In genomic region chr20:53666144-53666543, GRCh38 we compare ENCODE assay signal across 20 cellular contexts.
DNase-seq lines count a peak whose midpoint lies in the region; ATAC-seq, FAIRE-seq and TF ChIP-seq lines count a peak whose summit lies in the region.
"Had no signal": no experiment of that assay in that cellular context is flagged by ENCODE, and none has a peak within 500 bp of the region (broad histone marks: within the 10 kb centered on the region; RNA-seq: fewer than 3 reads in every experiment).

No MANE protein-coding gene starts in this region.

- no peak overlapping the region for H2BK20ac ChIP-seq in IMR-90 (ENCODE audit: low read depth, low read length)

- H3K9me3 ChIP-seq in Caco-2 (no peaks in the 10 kb centered on the region), IMR-90 (ENCODE audit: control insufficient read depth, insufficient read depth, low read length) (no peaks in the 10 kb centered on the region), K562 (replicated peaks; ENCODE audit: control insufficient read depth, insufficient read depth, low read depth, low read length) (no peaks in the 10 kb centered on the region)
- H3K9me3 ChIP-seq: HAP-1 had no signal

- WGBS in IMR-90 (ENCODE audit: extremely low coverage in 2 of 2, insufficient read length in 1 of 2), 2 experiments = 100% methylated on average over 2 of the region's 6 CpGs; no CpG with 5 or more reads in 1 of the 2 experiments
- WGBS in K562 (ENCODE audit: insufficient coverage, low coverage, missing lambda C conversion rate) = 81% methylated on average over 5 of the region's 6 CpGs

- CTCF ChIA-PET in Caco-2 (lab: Charles Lee) (no interaction called here), IMR-90 (lab: Yijun Ruan, JAX) (no interaction called here), K562 (lab: Yijun Ruan, JAX; ENCODE audit: low intra/inter-chr PET ratio) (no interaction called here)

- H3K4me3 ChIP-seq in Caco-2 (ENCODE audit: low read depth, low read length) (no peak overlapping the region), IMR-90 (ENCODE audit: insufficient read depth, low read depth, low read length) (no peak overlapping the region), K562 (no peak overlapping the region), foreskin fibroblast (ENCODE audit: low read depth in 1 of 2, low read length in 2 of 2) (no peak overlapping the region)
- H3K4me3 ChIP-seq: HAP-1 had no signal

- H3K4me1 Mint-ChIP-seq in Caco-2 (ENCODE audit: low read depth, unreplicated experiment) = peaks cover 16% of the 10 kb centered on the region

- intact Hi-C loops in Caco-2 (cut with micrococcal nuclease; ENCODE audit: unreplicated experiment) (no loop called here), IMR-90 (cut with micrococcal nuclease) (no loop called here), K562 (cut with micrococcal nuclease) (no loop called here)

- no TSS peak for BruUV-seq in Caco-2 (replicated peaks; lab: Mats Ljungman, UMichigan)
- BruUV-seq in IMR-90 (replicated peaks; lab: Mats Ljungman, UMichigan) = no TSS peak
- BruUV-seq in K562 (replicated peaks; lab: Mats Ljungman, UMichigan) = no TSS peak

- H3K4me1 ChIP-seq in Caco-2 (peaks cover 6% of the 10 kb centered on the region; the same call in 1 of the 2 replicates), IMR-90 (ENCODE audit: control insufficient read depth, insufficient read depth, low read length) (peaks cover 4% of the 10 kb centered on the region), K562 (replicated peaks in 1 of 2; ENCODE audit: control insufficient read depth in 2 of 2, insufficient read depth in 2 of 2, low read length in 2 of 2) (no peaks in the 10 kb centered on the region; a peak in 1 of 5 replicates)

- H3K79me2 ChIP-seq in K562 (ENCODE audit: control insufficient read depth, insufficient read depth, low read length) = no peaks in the 10 kb centered on the region

- no peak for TF ChIP-seq POLR2A in IMR-90 (IDR thresholded peaks at IDR 0.05; ENCODE audit: low read depth, low read length)
- TF ChIP-seq POLR2A in K562 (conservative IDR thresholded peaks at IDR 0.05) = no peak

- H3K27me3 Mint-ChIP-seq in Caco-2 (ENCODE audit: insufficient read depth, unreplicated experiment) = no peaks in the 10 kb centered on the region
- H3K27me3 Mint-ChIP-seq: B cell; CD4-positive, alpha-beta T cell had no signal

- H4K8ac ChIP-seq in IMR-90 (ENCODE audit: low read depth in 2 of 2, low read length in 2 of 2) = no peak overlapping the region

- H3K14ac ChIP-seq in IMR-90 (replicated peaks; ENCODE audit: low read depth, low read length) = no peak overlapping the region

- no peak overlapping the region for H2BK5ac ChIP-seq in IMR-90 (ENCODE audit: low read depth, low read length, poor library complexity, severe bottlenecking)

- no peak overlapping the region for H2BK15ac ChIP-seq in IMR-90 (ENCODE audit: low read depth, low read length)

- no peak overlapping the region for H3K18ac ChIP-seq in IMR-90 (ENCODE audit: low read depth, low read length)

- ATAC-seq in IMR-90 (ENCODE audit: low read depth) (no peak), K562 (no peak), HG02678 (IDR thresholded peaks at IDR 0.05; ENCODE audit: unreplicated experiment) (no peak), HG03039 (IDR thresholded peaks at IDR 0.05; ENCODE audit: unreplicated experiment) (no peak)

- H3K4me2 ChIP-seq in IMR-90 (ENCODE audit: low read depth, low read length) (no peak overlapping the region), K562 (ENCODE audit: insufficient read depth, low read length) (no peak overlapping the region)

- H4K20me1 ChIP-seq in IMR-90 (ENCODE audit: insufficient read depth, low read length) (no peaks in the 10 kb centered on the region), K562 (replicated peaks; ENCODE audit: control insufficient read depth, insufficient read depth, low read length) (no peaks in the 10 kb centered on the region)

- TF ChIP-seq EP300 in K562 (IDR thresholded peaks at IDR 0.05; ENCODE audit: low read length) = no peak

- H3K27me3 ChIP-seq in Caco-2 (replicated peaks; ENCODE audit: control insufficient read depth, insufficient read depth, low read length) (no peaks in the 10 kb centered on the region), IMR-90 (ENCODE audit: control insufficient read depth, insufficient read depth, low read length) (no peaks in the 10 kb centered on the region), K562 (ENCODE audit: control insufficient read depth in 2 of 2, insufficient read depth in 2 of 2, low read length in 2 of 2) (no peaks in the 10 kb centered on the region)

- FAIRE-seq in K562 (lab: Jason Lieb, UNC) = peak; percentile 11
- FAIRE-seq: A204.1, D721Med, G401.6, GM12892 had no signal

- dilution Hi-C loops in IMR-90 (cut with HindIII; ENCODE audit: low sequenced_read_pairs, unreplicated experiment) = no loop called here

- H3K27ac Mint-ChIP-seq in Caco-2 (ENCODE audit: unreplicated experiment) = peak overlapping the region; percentile 21
- H3K27ac Mint-ChIP-seq: B cell; CD4-positive, alpha-beta T cell; IgD-negative memory B cell had no signal

- TF ChIP-seq RAD21 in IMR-90 (IDR thresholded peaks at IDR 0.05; ENCODE audit: low read length) = no peak
- no peak for TF ChIP-seq RAD21 in K562 (CRISPR knock-in tag; conservative IDR thresholded peaks at IDR 0.05 in 1 of 2, IDR thresholded peaks at IDR 0.05 in 1 of 2)

- H2AK9ac ChIP-seq in IMR-90 (replicated peaks; ENCODE audit: low read depth, low read length, poor library complexity) = no peak overlapping the region

- no peak overlapping the region for H3K4ac ChIP-seq in IMR-90 (ENCODE audit: low read depth, low read length)

- DNase-seq in Caco-2 (peak in 1 of 2 experiments; percentile 26), IMR-90 (no peak), K562 (ENCODE audit: extremely low read depth in 1 of 4, low spot score in 3 of 4) (no peak), foreskin fibroblast (no peak)
- DNase-seq: C1 segment of cervical spinal cord; CD4-positive, alpha-beta T cell; DMS153; DMS79 treated with DMSO at 0.1 percent for 48 hours; EL; GOT3 had no signal

- TF ChIP-seq CTCF in Caco-2 (IDR thresholded peaks at IDR 0.05; ENCODE audit: insufficient read depth in 1 of 2, low read depth in 1 of 2, low read length in 1 of 2, severe bottlenecking in 1 of 2, unreplicated experiment in 1 of 2) (no peak), IMR-90 (conservative IDR thresholded peaks at IDR 0.05; ENCODE audit: low read depth, low read length) (no peak), K562 (IDR thresholded peaks at IDR 0.05 in 2 of 3, conservative IDR thresholded peaks at IDR 0.05 in 1 of 3; ENCODE audit: insufficient read depth in 2 of 3, low read depth in 1 of 3, low read length in 3 of 3) (no peak), subcutaneous adipose tissue (IDR thresholded peaks at IDR 0.05; ENCODE audit: low read depth) (peak; percentile 20), foreskin fibroblast (IDR thresholded peaks at IDR 0.05; ENCODE audit: low read depth, low read length) (no peak)

- POLR2A ChIA-PET in Caco-2 (lab: Charles Lee) = no interaction called here
- POLR2A ChIA-PET in IMR-90 (lab: Charles Lee; ENCODE audit: unreplicated experiment) = no interaction called here
- POLR2A ChIA-PET in K562 (lab: Yijun Ruan, JAX) = interaction anchor here (0.6 to 0.7 kb wide), 2 partner anchors 194 to 320 kb away, joined by 4 read pairs; no protein-coding TSS in a partner anchor

- H2AK5ac ChIP-seq in IMR-90 (ENCODE audit: low read depth, low read length) = peak overlapping the region; percentile 27; the same call in 1 of the 2 replicates

- H3K56ac ChIP-seq in IMR-90 (ENCODE audit: extremely low read depth, insufficient read depth, low read length) = no peak overlapping the region

- no peak overlapping the region for H2BK120ac ChIP-seq in IMR-90 (ENCODE audit: low read depth, low read length)

- H2AFZ ChIP-seq in IMR-90 (replicated peaks; ENCODE audit: low read length, poor library complexity) = no peak overlapping the region
- no peak overlapping the region for H2AFZ ChIP-seq in K562 (ENCODE audit: low read depth, low read length)

- H3K9me1 ChIP-seq in IMR-90 (ENCODE audit: insufficient read depth, low read length) (no peaks in the 10 kb centered on the region), K562 (ENCODE audit: control insufficient read depth, insufficient read depth, low read length) (no peaks in the 10 kb centered on the region)

- no peaks in the 10 kb centered on the region for H3K36me3 Mint-ChIP-seq in Caco-2 (ENCODE audit: insufficient read depth, unreplicated experiment)
- H3K36me3 Mint-ChIP-seq: IgD-negative memory B cell had no signal

- H3K4me3 Mint-ChIP-seq in Caco-2 (ENCODE audit: unreplicated experiment) = no peak overlapping the region
- H3K4me3 Mint-ChIP-seq: B cell; CD4-positive, alpha-beta T cell; IgD-negative memory B cell had no signal

- in situ Hi-C loops in IMR-90 (cut with MboI; ENCODE audit: low sequenced_read_pairs) = no loop called here
- in situ Hi-C loops in K562 (cut with MboI) = no loop called here

- no peak overlapping the region; the same call in 1 of the 2 replicates for H4K91ac ChIP-seq in IMR-90 (ENCODE audit: insufficient read depth, low read depth, low read length)

- no peaks in the 10 kb centered on the region for H3K9me3 Mint-ChIP-seq in Caco-2 (ENCODE audit: unreplicated experiment)
- H3K9me3 Mint-ChIP-seq: CD4-positive, alpha-beta T cell; IgD-negative memory B cell had no signal

- no peak overlapping the region for H3K23ac ChIP-seq in IMR-90 (ENCODE audit: low read depth, low read length)

- H4K5ac ChIP-seq in IMR-90 (ENCODE audit: low read depth, low read length) = no peak overlapping the region

- no peaks in the 10 kb centered on the region for H3K79me1 ChIP-seq in IMR-90 (ENCODE audit: low read depth in 1 of 2, low read length in 2 of 2)

- no peaks in the 10 kb centered on the region for H3K36me3 ChIP-seq in Caco-2 (ENCODE audit: control insufficient read depth, insufficient read depth, low read length)
- H3K36me3 ChIP-seq in IMR-90 (ENCODE audit: control insufficient read depth, insufficient read depth, low read length) = no peaks in the 10 kb centered on the region
- no peaks in the 10 kb centered on the region for H3K36me3 ChIP-seq in K562 (ENCODE audit: control insufficient read depth, insufficient read depth, low read length)
- H3K36me3 ChIP-seq: HAP-1 had no signal

- H3K27ac ChIP-seq in IMR-90 (ENCODE audit: insufficient read depth, low read length) (no peak overlapping the region), K562 (ENCODE audit: extremely low read depth, low read depth, low read length) (no peak overlapping the region)

- no peak overlapping the region for H3K9ac ChIP-seq in IMR-90 (ENCODE audit: low read depth, low read length)
- no peak overlapping the region for H3K9ac ChIP-seq in K562 (ENCODE audit: insufficient read depth in 1 of 2, low read depth in 2 of 2, low read length in 2 of 2)

TF ChIP-seq in IMR-90, 13 proteins besides CTCF, POLR2A, EP300 and RAD21 (continues in another document):
- TF ChIP-seq FOS (IDR thresholded peaks at IDR 0.05; ENCODE audit: low read depth, low read length) (no peak), CEBPB (IDR thresholded peaks at IDR 0.05; ENCODE audit: low read depth, low read length) (no peak), RCOR1 (IDR thresholded peaks at IDR 0.05; ENCODE audit: insufficient replicate concordance, low read length) (no peak)
